Comparison of ENCODE assay signal across 8 cellular contexts in the genomic region with DNA sequence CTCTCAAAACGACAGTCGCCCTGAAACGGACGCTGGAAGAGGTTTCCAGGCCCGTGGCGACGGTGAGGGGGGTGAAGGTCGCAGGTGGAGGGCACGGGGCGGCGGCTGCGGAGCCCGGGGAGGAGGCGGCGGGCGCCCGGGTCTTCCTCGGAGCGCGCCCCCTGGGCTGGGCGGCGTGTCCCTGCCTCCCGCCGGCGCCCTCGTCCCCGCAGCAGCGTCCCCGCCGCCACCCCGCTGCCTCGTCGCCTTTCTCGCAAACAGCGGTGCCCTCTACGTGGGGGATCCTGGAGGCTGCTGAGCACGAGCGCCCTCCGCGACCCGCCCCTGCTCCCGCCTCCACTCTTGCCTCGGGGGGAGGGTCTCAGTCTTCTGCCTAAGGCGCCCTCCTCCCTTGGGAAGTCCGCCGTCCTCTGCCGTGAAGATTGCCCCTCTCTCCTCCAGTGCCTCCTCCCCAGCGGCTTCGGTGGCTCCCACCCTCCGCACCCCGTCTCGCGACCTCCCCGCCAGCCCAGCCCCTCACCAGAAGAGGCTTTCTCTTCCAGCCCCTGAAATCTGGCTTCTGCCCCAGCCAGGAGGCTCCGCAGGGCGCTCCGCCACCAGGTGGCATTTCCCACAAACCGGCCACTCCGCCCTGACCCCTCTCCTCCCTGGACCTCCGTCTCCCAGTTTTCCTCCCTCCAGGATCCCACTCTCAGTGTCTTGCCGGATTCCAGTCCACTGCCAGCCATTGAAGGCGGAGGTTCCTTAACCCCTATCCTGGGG.
A peak's percentile ranks its signal among the peaks of the same experiment; 100 is the strongest.
DNase-seq lines count a peak whose midpoint lies in the region; ATAC-seq and TF ChIP-seq lines count a peak whose summit lies in the region.

No MANE protein-coding gene starts in this region.

- H3K4me3 ChIP-seq in CD8-positive, alpha-beta memory T cell (ENCODE audit: low read length), result peak overlapping the region; percentile 47
- H3K4me3 ChIP-seq in epithelial cell of proximal tubule (ENCODE audit: low read depth, low read length) (no peak overlapping the region), neural progenitor cell (peak overlapping the region; percentile 58)

- H3K4me2 ChIP-seq in neural progenitor cell, result peak overlapping the region; percentile 90

- H3F3A ChIP-seq in neural progenitor cell (ENCODE audit: low read depth), result no peaks in the 10 kb centered on the region

- H3K4me1 Mint-ChIP-seq in CD8-positive, alpha-beta memory T cell, result peaks cover 18 to 33% (median 26%) of the 10 kb centered on the region in 3 donors
- H3K4me1 Mint-ChIP-seq in T-helper 17 cell (peaks cover 23% of the 10 kb centered on the region), neural progenitor cell (peaks cover 36% of the 10 kb centered on the region)

- H3K36me3 Mint-ChIP-seq in CD8-positive, alpha-beta memory T cell, result peaks cover 2 to 7% (median 3%) of the 10 kb centered on the region in 3 donors
- H3K36me3 Mint-ChIP-seq in T-helper 17 cell (ENCODE audit: low read depth), result peaks cover 5% of the 10 kb centered on the region
- peaks cover 5% of the 10 kb centered on the region for H3K36me3 Mint-ChIP-seq in neural progenitor cell

- H3K4me3 Mint-ChIP-seq in CD8-positive, alpha-beta memory T cell, result peak overlapping the region; percentile 70 to 92 (median 79)
- peak overlapping the region; percentile 87 for H3K4me3 Mint-ChIP-seq in T-helper 17 cell
- peak overlapping the region; percentile 81 for H3K4me3 Mint-ChIP-seq in neural progenitor cell

- no peaks in the 10 kb centered on the region for H3K9me3 ChIP-seq in CD8-positive, alpha-beta memory T cell (ENCODE audit: low read length)
- H3K9me3 ChIP-seq in T-helper 17 cell (ENCODE audit: control insufficient read depth, low read length, poor library complexity, severe bottlenecking) (no peaks in the 10 kb centered on the region), neural progenitor cell (ENCODE audit: low read depth) (no peaks in the 10 kb centered on the region)

- H3K27me3 Mint-ChIP-seq in CD8-positive, alpha-beta memory T cell, result no peaks in the 10 kb centered on the region
- H3K27me3 Mint-ChIP-seq in T-helper 17 cell (no peaks in the 10 kb centered on the region), neural progenitor cell (ENCODE audit: insufficient read depth, low read depth) (peaks cover 19% of the 10 kb centered on the region)

- no peaks in the 10 kb centered on the region for H4K20me1 ChIP-seq in neural progenitor cell (ENCODE audit: low read depth)

- H3K79me2 ChIP-seq in neural progenitor cell (ENCODE audit: low read depth), result no peaks in the 10 kb centered on the region

- CTCF ChIA-PET in CD8-positive, alpha-beta memory T cell (lab: Charles Lee), result no interaction called here

- H3K36me3 ChIP-seq in CD8-positive, alpha-beta memory T cell (ENCODE audit: insufficient read depth, low read length), result no peaks in the 10 kb centered on the region
- H3K36me3 ChIP-seq in neural progenitor cell, result no peaks in the 10 kb centered on the region

- peak; percentile 54 for ATAC-seq in T-helper 17 cell

- no peak overlapping the region for H3K27ac ChIP-seq in CD8-positive, alpha-beta memory T cell (ENCODE audit: low read depth, low read length)
- no peak overlapping the region for H3K27ac ChIP-seq in neural progenitor cell

- no peaks in the 10 kb centered on the region for H3K27me3 ChIP-seq in CD8-positive, alpha-beta memory T cell (ENCODE audit: insufficient read depth, low read length, poor library complexity, severe bottlenecking)
- peaks cover 6% of the 10 kb centered on the region for H3K27me3 ChIP-seq in neural progenitor cell

- peaks cover 13% of the 10 kb centered on the region for H3K4me1 ChIP-seq in CD8-positive, alpha-beta memory T cell (ENCODE audit: insufficient read depth, low read length)
- H3K4me1 ChIP-seq in neural progenitor cell, result peaks cover 15% of the 10 kb centered on the region

- POLR2A ChIA-PET in CD8-positive, alpha-beta memory T cell (lab: Charles Lee), result no interaction called here

- DNase-seq in CD8-positive, alpha-beta memory T cell, result peak in 1 of 5 donors; percentile 16
- DNase-seq in T-helper 17 cell, result no peak
- DNase-seq in epithelial cell of proximal tubule (ENCODE audit: low read depth), result no peak
- peak; percentile 57 for DNase-seq in neural progenitor cell (ENCODE audit: low spot score)
- DNase-seq in H4 (ENCODE audit: low spot score), result no peak
- DNase-seq in putamen (ENCODE audit: low spot score), result no peak
- no peak for DNase-seq in cerebellar nuclear complex (lab: John Stamatoyannopoulos, UW)
- DNase-seq in T-helper 9 cell, result no peak

- no peak overlapping the region for H3K9ac ChIP-seq in neural progenitor cell

- H3K27ac Mint-ChIP-seq in CD8-positive, alpha-beta memory T cell, result peak overlapping the region in 3 of 8 donors; percentile 10 to 77 (median 15)
- H3K27ac Mint-ChIP-seq in T-helper 17 cell (peak overlapping the region; percentile 84), neural progenitor cell (peak overlapping the region; percentile 87)

- peak overlapping the region; percentile 91 for H2AFZ ChIP-seq in neural progenitor cell (replicated peaks)

- peak; percentile 8 for TF ChIP-seq CTCF in epithelial cell of proximal tubule (conservative IDR thresholded peaks at IDR 0.05; ENCODE audit: low read depth, low read length)
- TF ChIP-seq CTCF in neural progenitor cell (IDR thresholded peaks at IDR 0.05), result peak; percentile 42

- H3K9me3 Mint-ChIP-seq in CD8-positive, alpha-beta memory T cell, result no peaks in the 10 kb centered on the region
- H3K9me3 Mint-ChIP-seq in neural progenitor cell, result peaks cover 3% of the 10 kb centered on the region
